In the genomic region with DNA sequence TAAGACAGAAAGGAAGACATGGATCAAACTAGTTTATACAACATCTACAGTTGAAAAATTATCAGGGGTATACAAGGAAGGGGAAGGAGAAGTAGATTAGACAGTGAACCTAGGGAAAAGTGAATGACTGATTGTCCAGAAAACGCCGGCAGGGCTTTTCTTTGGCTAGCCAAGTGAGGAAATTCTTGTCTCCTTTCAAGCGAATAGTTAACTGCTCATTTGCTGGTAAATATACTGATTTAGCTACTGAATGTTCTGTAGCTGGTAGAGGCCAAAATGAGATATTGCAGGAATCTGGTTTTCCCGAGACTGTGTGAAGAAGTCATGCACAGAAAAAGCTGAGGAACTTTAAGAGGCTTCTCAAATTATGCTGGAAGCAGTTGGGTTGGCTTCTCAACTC, we compare ENCODE assay signal across 22 cellular contexts.
"Had no signal": no experiment of that assay in that cellular context is flagged by ENCODE, and none has a peak within 500 bp of the region (broad histone marks: within the 10 kb centered on the region; RNA-seq: fewer than 3 reads in every experiment).

No MANE protein-coding gene starts in this region.

- H3K4me1 ChIP-seq: colonic mucosa, gastrocnemius medialis, heart right ventricle, left ventricle myocardium inferior, lower lobe of right lung, parathyroid adenoma, prostate gland, right lobe of liver, suprapubic skin, tibial artery, upper lobe of left lung had no signal

- H3K9me3 Mint-ChIP-seq: stimulated activated effector memory CD8-positive, alpha-beta T cell treated with anti-CD3 and anti-CD28 coated beads, Interleukin-12 subunit alpha, Interleukin-12 subunit beta, amount 100 ng/mL, for 72 hours had no signal

- H3K27me3 Mint-ChIP-seq: memory B cell had no signal

- H3K9ac ChIP-seq: parathyroid adenoma had no signal

- H3K36me3 ChIP-seq: colonic mucosa, gastrocnemius medialis, heart right ventricle, left ventricle myocardium inferior, lower lobe of right lung, prostate gland, right lobe of liver, suprapubic skin, tibial artery, upper lobe of left lung had no signal

- H3K27ac ChIP-seq: colonic mucosa, gastrocnemius medialis, heart right ventricle, left ventricle myocardium inferior, lower lobe of right lung, parathyroid adenoma, prostate gland, right lobe of liver, suprapubic skin, tibial artery, upper lobe of left lung had no signal

- H3K4me1 Mint-ChIP-seq: natural killer cell; stimulated activated effector memory CD8-positive, alpha-beta T cell treated with anti-CD3 and anti-CD28 coated beads, Interleukin-12 subunit alpha, Interleukin-12 subunit beta, amount 100 ng/mL, for 72 hours had no signal

- H3K27me3 ChIP-seq: colonic mucosa, gastrocnemius medialis, heart right ventricle, right lobe of liver, suprapubic skin, tibial artery, upper lobe of left lung had no signal

- H3K9me3 ChIP-seq: colonic mucosa, gastrocnemius medialis, lower lobe of right lung, prostate gland, right lobe of liver, suprapubic skin, tibial artery, upper lobe of left lung had no signal

- H3K4me3 Mint-ChIP-seq: memory B cell; mesothelial cell of epicardium; natural killer cell; stimulated activated effector memory CD8-positive, alpha-beta T cell treated with anti-CD3 and anti-CD28 coated beads, Interleukin-12 subunit alpha, Interleukin-12 subunit beta, amount 100 ng/mL, for 72 hours had no signal

- DNase-seq: colonic mucosa; dermis blood vessel endothelial cell; erythroblast; gastrocnemius medialis; heart right ventricle; hypothalamus; left ventricle myocardium inferior; lower lobe of right lung; natural killer cell; retina; right lobe of liver; stimulated activated CD4-positive, alpha-beta T cell treated with anti-CD3 and anti-CD28 coated beads, Interleukin-4, amount 100 ng/mL, for 1 hour; stimulated activated CD8-positive, alpha-beta memory T cell treated with anti-CD3 and anti-CD28 coated beads, Interleukin-4, amount 100 ng/mL, for 48 hours; stimulated activated naive CD8-positive, alpha-beta T cell treated with anti-CD3 and anti-CD28 coated beads, Interleukin-15, Interleukin-2, amounts not matched to agents 100 U/mL and 50 U/mL, for 24 hours; tibial artery; upper lobe of left lung had no signal

- H3K36me3 Mint-ChIP-seq: memory B cell; mesothelial cell of epicardium; natural killer cell; stimulated activated effector memory CD8-positive, alpha-beta T cell treated with anti-CD3 and anti-CD28 coated beads, Interleukin-12 subunit alpha, Interleukin-12 subunit beta, amount 100 ng/mL, for 72 hours had no signal

- H3K27ac Mint-ChIP-seq: memory B cell; mesothelial cell of epicardium; natural killer cell; stimulated activated effector memory CD8-positive, alpha-beta T cell treated with anti-CD3 and anti-CD28 coated beads, Interleukin-12 subunit alpha, Interleukin-12 subunit beta, amount 100 ng/mL, for 72 hours had no signal

- H3K4me3 ChIP-seq: colonic mucosa, gastrocnemius medialis, heart right ventricle, left ventricle myocardium inferior, lower lobe of right lung, prostate gland, right lobe of liver, suprapubic skin, tibial artery, upper lobe of left lung had no signal
